ENCODE assay signal across 8 cellular contexts in genomic region chr2:161250864-161251436, GRCh38. TPM values are rescaled to one million over a fixed set of nuclear protein-coding genes. Genes with fewer than 3 reads are reported as not detected.
DNase-seq lines count a peak whose midpoint lies in the region; ATAC-seq and TF ChIP-seq lines count a peak whose summit lies in the region.

No MANE protein-coding gene starts in this region.

- no peaks in the 10 kb centered on the region for H3K36me3 Mint-ChIP-seq in chondrocyte (ENCODE audit: low read depth)

- ATAC-seq in GM19438 (IDR thresholded peaks at IDR 0.05; ENCODE audit: low read depth, unreplicated experiment) (peak; percentile 62), HG03571 (IDR thresholded peaks at IDR 0.05; ENCODE audit: unreplicated experiment) (peak; percentile 43), GM21515 (IDR thresholded peaks at IDR 0.05; ENCODE audit: unreplicated experiment) (no peak)

- H3K9me2 ChIP-seq in neural cell (ENCODE audit: insufficient read depth, low read length) = no peaks in the 10 kb centered on the region

- H3K36me3 ChIP-seq in neural cell (ENCODE audit: insufficient read depth, low read length) = no peaks in the 10 kb centered on the region

- no peak overlapping the region for H3K4me3 Mint-ChIP-seq in chondrocyte (ENCODE audit: unreplicated experiment)

- no peaks in the 10 kb centered on the region for H3K4me1 Mint-ChIP-seq in chondrocyte (ENCODE audit: low read depth)

- H3K4me3 ChIP-seq in neural cell (ENCODE audit: low read length) = no peak overlapping the region

- no peak overlapping the region for H3K9ac ChIP-seq in neural cell (ENCODE audit: low read length)

- H3K9me3 Mint-ChIP-seq in chondrocyte (ENCODE audit: low read depth) = no peaks in the 10 kb centered on the region

- H3K4me2 ChIP-seq in neural cell (ENCODE audit: low read length) = no peak overlapping the region

- no peak overlapping the region for H2AFZ ChIP-seq in neural cell (ENCODE audit: low read depth, low read length)

- H3K27ac ChIP-seq in neural cell (ENCODE audit: low read length) = no peak overlapping the region

- H3K9me3 ChIP-seq in neural cell (ENCODE audit: low read length) = no peaks in the 10 kb centered on the region

- peak; percentile 70 for TF ChIP-seq RAD21 in neural cell (conservative IDR thresholded peaks at IDR 0.05)

- DNase-seq in DMS53 (lab: John Stamatoyannopoulos, UW) (peak; percentile 96), NCI-H82 (lab: John Stamatoyannopoulos, UW) (peak; percentile 84), chondrocyte (ENCODE audit: low spot score) (no peak)
- no peak for DNase-seq in stimulated activated CD4-positive, alpha-beta T cell treated with anti-CD3 and anti-CD28 coated beads, Interleukin-4, amount 100 ng/mL, for 1 hour

- H3F3A ChIP-seq in neural cell (ENCODE audit: insufficient read depth, low read length, poor library complexity, severe bottlenecking) = no peaks in the 10 kb centered on the region

- no peaks in the 10 kb centered on the region for H3K79me2 ChIP-seq in neural cell (replicated peaks; ENCODE audit: insufficient read depth, low read length)

- TF ChIP-seq EP300 in neural cell (conservative IDR thresholded peaks at IDR 0.05; ENCODE audit: poor library complexity, severe bottlenecking) = no peak

- H3K27me3 Mint-ChIP-seq in chondrocyte (ENCODE audit: low read depth) = peaks cover 19% of the 10 kb centered on the region

- H4K20me1 ChIP-seq in neural cell (ENCODE audit: insufficient read depth) = no peaks in the 10 kb centered on the region

- no peak overlapping the region for H3K27ac Mint-ChIP-seq in chondrocyte (ENCODE audit: unreplicated experiment)

- peak; percentile 83 for TF ChIP-seq CTCF in chondrocyte (IDR thresholded peaks at IDR 0.05)
- TF ChIP-seq CTCF in neural cell (IDR thresholded peaks at IDR 0.05; ENCODE audit: poor library complexity, severe bottlenecking) = peak; percentile 76

- peaks cover 3% of the 10 kb centered on the region for H3K27me3 ChIP-seq in neural cell (ENCODE audit: insufficient read depth, low read depth, low read length)

TF ChIP-seq in neural cell, 6 proteins besides CTCF, POLR2A, EP300 and RAD21:
- TF ChIP-seq EZH2 (IDR thresholded peaks at IDR 0.05; ENCODE audit: borderline replicate concordance, insufficient read depth, low read length, poor library complexity, severe bottlenecking) = no peak
- no peak for TF ChIP-seq TAF1 (IDR thresholded peaks at IDR 0.05; ENCODE audit: low read depth)
- no peak for TF ChIP-seq POLR2AphosphoS5 (IDR thresholded peaks at IDR 0.05)
- peak; percentile 76 for TF ChIP-seq SMC3 (conservative IDR thresholded peaks at IDR 0.05; ENCODE audit: poor library complexity)
- no peak for TF ChIP-seq MXI1 (conservative IDR thresholded peaks at IDR 0.05; ENCODE audit: poor library complexity, severe bottlenecking)

RNA-seq across cellular contexts. Expression of gene PSMD14, which starts 57.3 kb away (rescaled TPM):
- total RNA-seq in chondrocyte = 48.5 to 62.5 TPM (median 48.9 TPM) in 3 replicates
- polyA plus RNA-seq in neural cell = 115 and 136 TPM in 2 replicates
- polyA minus RNA-seq in neural cell = 126 and 141 TPM in 2 replicates

Comparison
In these comparisons a context has a peak if more than half of its experiments do, and no peak if none do; other contexts are left out.
1. DNase-seq: peak in DMS53 (single experiment) and NCI-H82 (single experiment); none in chondrocyte (single experiment) and stimulated activated CD4-positive, alpha-beta T cell treated with anti-CD3 and anti-CD28 coated beads, Interleukin-4, amount 100 ng/mL, for 1 hour (single experiment).